ENCODE assay signal across 30 cellular contexts in the genomic region with DNA sequence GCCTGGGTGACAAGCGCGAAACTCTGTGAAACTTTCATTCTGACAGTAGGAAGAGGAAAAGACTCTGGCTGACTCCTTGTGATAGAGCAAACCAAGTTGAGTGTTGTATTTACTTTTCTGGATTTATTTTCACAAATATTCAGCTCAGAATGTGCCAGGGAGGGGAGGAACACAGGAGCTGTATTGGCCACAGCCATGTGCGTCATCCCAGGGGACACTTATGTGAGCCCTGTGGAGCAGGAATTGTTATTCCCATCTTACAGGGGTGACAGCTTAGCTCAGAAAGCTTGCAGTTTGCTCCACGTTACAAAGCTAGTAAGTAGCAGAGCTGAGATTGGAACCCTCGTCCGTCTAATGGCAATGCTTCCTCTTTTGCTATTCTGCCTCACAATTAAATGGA.
DNase-seq lines count a peak whose midpoint lies in the region; ATAC-seq, FAIRE-seq and TF ChIP-seq lines count a peak whose summit lies in the region.
"Had no signal": no experiment of that assay in that cellular context is flagged by ENCODE, and none has a peak within 500 bp of the region (broad histone marks: within the 10 kb centered on the region; RNA-seq: fewer than 3 reads in every experiment).

No MANE protein-coding gene starts in this region.

- H3K4me3 ChIP-seq in liver (ENCODE audit: low read depth in 1 of 3, low read length in 3 of 3) (no peak overlapping the region), HepG2 (replicated peaks in 1 of 3; ENCODE audit: insufficient read depth in 1 of 3, low read depth in 2 of 3, low read length in 3 of 3) (no peak overlapping the region), upper lobe of right lung (no peak overlapping the region)
- H3K4me3 ChIP-seq: A549; BLaER1 treated with 17β-estradiol and CSF1 and Interleukin-3, amounts not matched to agents 10 nM and 100 nM; GM23248; PC-9; SJCRH30 had no signal

- ATAC-seq in HepG2 (no peak), upper lobe of right lung (peak; percentile 77)
- ATAC-seq: A549, Right ventricle myocardium inferior, SK-N-SH treated with all-trans-retinoic acid at 6 μM for 48 hours had no signal

- intact Hi-C loops in HepG2 (cut with micrococcal nuclease; ENCODE audit: unreplicated experiment) = no loop called here
- intact Hi-C loops in upper lobe of right lung (cut with DNase I) = no loop called here

- peak overlapping the region; percentile 53 to 93 (median 81) for H3K27ac Mint-ChIP-seq in nephron
- H3K27ac Mint-ChIP-seq: CD4-positive, alpha-beta memory T cell had no signal

- H3K9me3 ChIP-seq in liver (ENCODE audit: control insufficient read depth in 4 of 4, low read length in 3 of 4) (no peaks in the 10 kb centered on the region), HepG2 (ENCODE audit: low read length) (no peaks in the 10 kb centered on the region), upper lobe of right lung (no peaks in the 10 kb centered on the region)
- H3K9me3 ChIP-seq: A549; BLaER1 treated with 17β-estradiol and CSF1 and Interleukin-3, amounts not matched to agents 10 nM and 100 nM; SJCRH30 had no signal

- H3K27ac ChIP-seq in liver (ENCODE audit: low read depth in 1 of 2, low read length in 2 of 2) (peak overlapping the region; percentile 5 to 11), HepG2 (ENCODE audit: extremely low read length, insufficient read depth, low read length) (no peak overlapping the region), upper lobe of right lung (peak overlapping the region; percentile 30), caudate nucleus (ENCODE audit: low read depth, low read length) (no peak overlapping the region)
- H3K27ac ChIP-seq: A549; BLaER1 treated with 17β-estradiol and CSF1 and Interleukin-3, amounts not matched to agents 10 nM and 100 nM; GM23248; KMS-11; PC-9; SJCRH30 had no signal

- no peaks in the 10 kb centered on the region for H3K4me1 ChIP-seq in liver (ENCODE audit: control insufficient read depth in 4 of 4, insufficient read depth in 4 of 4, low read length in 3 of 4)
- no peaks in the 10 kb centered on the region for H3K4me1 ChIP-seq in HepG2 (ENCODE audit: insufficient read depth, low read length)
- peaks cover 30% of the 10 kb centered on the region for H3K4me1 ChIP-seq in upper lobe of right lung
- H3K4me1 ChIP-seq: SJCRH30 had no signal

- CTCF ChIA-PET in HepG2 (lab: Yijun Ruan, JAX; ENCODE audit: low intra/inter-chr PET ratio, low total read pairs) = no interaction called here

- H3K4me3 Mint-ChIP-seq in nephron = no peak overlapping the region

- in situ Hi-C loops in HepG2 (cut with HindIII; ENCODE audit: extremely low pct_ligation_motif_present, low pct_unique_long_range_greater_than_20kb) = no loop called here

- POLR2A ChIA-PET in HepG2 (lab: Yijun Ruan, JAX) = no interaction called here

- H3K36me3 ChIP-seq in liver (ENCODE audit: control insufficient read depth in 4 of 4, insufficient read depth in 3 of 4, low read depth in 1 of 4, low read length in 3 of 4) (no peaks in the 10 kb centered on the region), HepG2 (replicated peaks in 1 of 2; ENCODE audit: control insufficient read depth in 1 of 2, insufficient read depth in 2 of 2, low read length in 2 of 2) (no peaks in the 10 kb centered on the region), upper lobe of right lung (no peaks in the 10 kb centered on the region)
- H3K36me3 ChIP-seq: SJCRH30 had no signal

- no peaks in the 10 kb centered on the region for H3K79me2 ChIP-seq in HepG2 (ENCODE audit: insufficient read depth, low read length)

- FAIRE-seq in HepG2 (lab: Jason Lieb, UNC) = no peak
- FAIRE-seq: A549, GM18507 had no signal

- no peaks in the 10 kb centered on the region for H3K27me3 ChIP-seq in liver (ENCODE audit: control insufficient read depth in 4 of 4, insufficient read depth in 4 of 4, low read length in 3 of 4)
- peaks cover 2 to 16% of the 10 kb centered on the region in 2 experiments; a peak in 3 of 5 replicates for H3K27me3 ChIP-seq in HepG2 (ENCODE audit: control insufficient read depth in 1 of 2, insufficient read depth in 2 of 2, low read length in 2 of 2)
- no peaks in the 10 kb centered on the region for H3K27me3 ChIP-seq in upper lobe of right lung
- H3K27me3 ChIP-seq: BLaER1 treated with 17β-estradiol and CSF1 and Interleukin-3, amounts not matched to agents 10 nM and 100 nM; SJCRH30 had no signal

- H3K9me3 Mint-ChIP-seq in nephron = no peaks in the 10 kb centered on the region
- H3K9me3 Mint-ChIP-seq: CD4-positive, alpha-beta memory T cell had no signal

- WGBS in liver = 75% methylated on average over 6 of the region's 6 CpGs
- WGBS in HepG2 (ENCODE audit: low lambda C conversion rate) = 52% methylated on average over 6 of the region's 6 CpGs

- TF ChIP-seq CTCF in liver (IDR thresholded peaks at IDR 0.05; ENCODE audit: low read depth, low read length, missing input control) = no peak
- no peak for TF ChIP-seq CTCF in HepG2 (CRISPR knock-in tag; IDR thresholded peaks at IDR 0.05)
- TF ChIP-seq CTCF in nephron (IDR thresholded peaks at IDR 0.05; ENCODE audit: unreplicated experiment in 3 of 3) = no peak
- TF ChIP-seq CTCF in upper lobe of right lung (IDR thresholded peaks at IDR 0.05) = no peak

- H3K4me2 ChIP-seq in HepG2 (ENCODE audit: low read depth, low read length) = no peak overlapping the region
- H3K4me2 ChIP-seq: A549, KMS-11, PC-9 had no signal

- H3K36me3 Mint-ChIP-seq in nephron (ENCODE audit: low read depth) = no peaks in the 10 kb centered on the region
- H3K36me3 Mint-ChIP-seq: CD4-positive, alpha-beta memory T cell had no signal

- no peak for TF ChIP-seq EP300 in HepG2 (IDR thresholded peaks at IDR 0.05; ENCODE audit: low read depth in 2 of 2, low read length in 2 of 2)
- TF ChIP-seq EP300 in HepG2 (CRISPR knock-in tag; IDR thresholded peaks at IDR 0.05; ENCODE audit: borderline replicate concordance) = no peak

- no peak for TF ChIP-seq RAD21 in liver (IDR thresholded peaks at IDR 0.05)
- no peak for TF ChIP-seq RAD21 in HepG2 (CRISPR knock-in tag; IDR thresholded peaks at IDR 0.05)

- DNase-seq in HepG2 (ENCODE audit: low spot score) (no peak), islet precursor cell (peak; percentile 30), upper lobe of right lung (peak; percentile 69), NCI-H82 treated with DMSO at 0.1 percent for 48 hours (lab: John Stamatoyannopoulos, UW; ENCODE audit: unreplicated experiment) (no peak), HCEC 1CT (no peak), caudate nucleus (lab: John Stamatoyannopoulos, UW) (no peak)
- DNase-seq: AML-193; CD4-positive, alpha-beta memory T cell; COR-L47; DMS53; GM23248; H7; IMR-90; MM.1S; NCI-H1092 treated with DMSO at 0.1 percent for 48 hours; NCI-H1436; NCI-H187 treated with DMSO at 0.1 percent for 48 hours; NCI-H2107; NCI-H524 treated with DMSO at 0.1 percent for 48 hours; NCI-H774; PC-9; SJCRH30 had no signal

- BruUV-seq in HepG2 (replicated peaks; lab: Mats Ljungman, UMichigan) = no TSS peak

- no peak overlapping the region for H2AFZ ChIP-seq in HepG2 (ENCODE audit: low read length)
- H2AFZ ChIP-seq: GM23248, PC-9 had no signal

- H3K27me3 Mint-ChIP-seq in nephron (ENCODE audit: low read depth) = peaks cover 5% of the 10 kb centered on the region

- peaks cover 65% of the 10 kb centered on the region for H3K4me1 Mint-ChIP-seq in nephron

- TF ChIP-seq POLR2A in HepG2 (IDR thresholded peaks at IDR 0.05; ENCODE audit: insufficient read depth in 1 of 2, low read depth in 2 of 2, low read length in 2 of 2) = no peak

- H4K20me1 ChIP-seq in HepG2 (ENCODE audit: insufficient read depth, low read length) = no peaks in the 10 kb centered on the region

- no peak overlapping the region for H3K9ac ChIP-seq in liver (ENCODE audit: low read depth in 1 of 2, low read length in 2 of 2)
- H3K9ac ChIP-seq in HepG2 (ENCODE audit: insufficient read depth, low read depth, low read length) = no peak overlapping the region
- H3K9ac ChIP-seq: BLaER1 treated with 17β-estradiol and CSF1 and Interleukin-3, amounts not matched to agents 10 nM and 100 nM; GM23248; KMS-11 had no signal

TF ChIP-seq in liver, 16 proteins besides CTCF, POLR2A, EP300 and RAD21 (continues in another document):
- no peak for TF ChIP-seq HNF4G (IDR thresholded peaks at IDR 0.05)
- TF ChIP-seq, protein P1, sequence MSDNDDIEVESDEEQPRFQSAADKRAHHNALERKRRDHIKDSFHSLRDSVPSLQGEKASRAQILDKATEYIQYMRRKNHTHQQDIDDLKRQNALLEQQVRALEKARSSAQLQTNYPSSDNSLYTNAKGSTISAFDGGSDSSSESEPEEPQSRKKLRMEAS (IDR thresholded peaks at IDR 0.05) = no peak
- no peak for TF ChIP-seq FOXA1 (IDR thresholded peaks at IDR 0.05)
- TF ChIP-seq SP1 (IDR thresholded peaks at IDR 0.05) = no peak
- TF ChIP-seq TAF1 (conservative IDR thresholded peaks at IDR 0.05) = no peak
- TF ChIP-seq HNF4A (conservative IDR thresholded peaks at IDR 0.05) = no peak
- TF ChIP-seq JUND (IDR thresholded peaks at IDR 0.05) = no peak

TF ChIP-seq in HepG2, 621 proteins besides CTCF, POLR2A, EP300 and RAD21 (continues in another document):
- TF ChIP-seq, protein P2, sequence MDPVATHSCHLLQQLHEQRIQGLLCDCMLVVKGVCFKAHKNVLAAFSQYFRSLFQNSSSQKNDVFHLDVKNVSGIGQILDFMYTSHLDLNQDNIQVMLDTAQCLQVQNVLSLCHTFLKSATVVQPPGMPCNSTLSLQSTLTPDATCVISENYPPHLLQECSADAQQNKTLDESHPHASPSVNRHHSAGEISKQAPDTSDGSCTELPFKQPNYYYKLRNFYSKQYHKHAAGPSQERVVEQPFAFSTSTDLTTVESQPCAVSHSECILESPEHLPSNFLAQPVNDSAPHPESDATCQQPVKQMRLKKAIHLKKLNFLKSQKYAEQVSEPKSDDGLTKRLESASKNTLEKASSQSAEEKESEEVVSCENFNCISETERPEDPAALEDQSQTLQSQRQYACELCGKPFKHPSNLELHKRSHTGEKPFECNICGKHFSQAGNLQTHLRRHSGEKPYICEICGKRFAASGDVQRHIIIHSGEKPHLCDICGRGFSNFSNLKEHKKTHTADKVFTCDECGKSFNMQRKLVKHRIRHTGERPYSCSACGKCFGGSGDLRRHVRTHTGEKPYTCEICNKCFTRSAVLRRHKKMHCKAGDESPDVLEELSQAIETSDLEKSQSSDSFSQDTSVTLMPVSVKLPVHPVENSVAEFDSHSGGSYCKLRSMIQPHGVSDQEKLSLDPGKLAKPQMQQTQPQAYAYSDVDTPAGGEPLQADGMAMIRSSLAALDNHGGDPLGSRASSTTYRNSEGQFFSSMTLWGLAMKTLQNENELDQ (CRISPR knock-in tag; IDR thresholded peaks at IDR 0.05; ENCODE audit: borderline replicate concordance) = no peak
- no peak for TF ChIP-seq SNAPC2 (CRISPR knock-in tag; IDR thresholded peaks at IDR 0.05)
- no peak for TF ChIP-seq ZNF180 (CRISPR knock-in tag; IDR thresholded peaks at IDR 0.05; ENCODE audit: borderline replicate concordance, low read depth)
- no peak for TF ChIP-seq NR3C1 (CRISPR knock-in tag; IDR thresholded peaks at IDR 0.05)

Comparison
In these comparisons a context has a peak if more than half of its experiments do, and no peak if none do; other contexts are left out.
1. H3K27ac ChIP-seq: peak in liver (2 of 2) and upper lobe of right lung (single experiment); none in HepG2 (single experiment) and caudate nucleus (single experiment).
2. DNase-seq: peak in islet precursor cell (single experiment) and upper lobe of right lung (single experiment); none in HepG2 (single experiment), NCI-H82 treated with DMSO at 0.1 percent for 48 hours (single experiment), HCEC 1CT (single experiment) and caudate nucleus (0 of 61).